Comparison of ENCODE assay signal across 8 cellular contexts in genomic region chr16:50509521-50510341, GRCh38. TPM values are rescaled to one million over a fixed set of nuclear protein-coding genes. Genes with fewer than 3 reads are reported as not detected.
DNase-seq lines count a peak whose midpoint lies in the region; ATAC-seq and TF ChIP-seq lines count a peak whose summit lies in the region.

No MANE protein-coding gene starts in this region.

- H3K79me2 ChIP-seq in OCI-LY3 (ENCODE audit: low read length): no peaks in the 10 kb centered on the region

- no peaks in the 10 kb centered on the region for H4K20me1 ChIP-seq in OCI-LY3 (ENCODE audit: insufficient read depth, low read length)

- POLR2A ChIA-PET in activated naive CD8-positive, alpha-beta T cell treated with anti-CD3 and anti-CD28 coated beads, Interleukin-2, amount 10 ng/mL, durations not matched to agents 7 days and 5 days (lab: Charles Lee): no interaction called here

- no peak for ATAC-seq in activated naive CD8-positive, alpha-beta T cell treated with anti-CD3 and anti-CD28 coated beads, Interleukin-2, amount 10 ng/mL, durations not matched to agents 7 days and 5 days (ENCODE audit: low read depth)
- ATAC-seq in left lung (no peak), HG03097 (IDR thresholded peaks at IDR 0.05; ENCODE audit: low FRiP score, unreplicated experiment) (no peak), GM21526 (IDR thresholded peaks at IDR 0.05; ENCODE audit: low FRiP score, unreplicated experiment) (no peak)

- H3K27me3 Mint-ChIP-seq in activated naive CD8-positive, alpha-beta T cell treated with anti-CD3 and anti-CD28 coated beads, Interleukin-2, amount 10 ng/mL, durations not matched to agents 7 days and 5 days: peaks cover 2% of the 10 kb centered on the region

- H3K4me3 ChIP-seq in OCI-LY3 (ENCODE audit: low read length) (peak overlapping the region; percentile 60), left lung (no peak overlapping the region), tibial artery (no peak overlapping the region)

- no peaks in the 10 kb centered on the region for H3K9me3 Mint-ChIP-seq in activated naive CD8-positive, alpha-beta T cell treated with anti-CD3 and anti-CD28 coated beads, Interleukin-2, amount 10 ng/mL, durations not matched to agents 7 days and 5 days

- TF ChIP-seq CTCF in OCI-LY3 (IDR thresholded peaks at IDR 0.05; ENCODE audit: low read depth, low read length) (peak; percentile 97), left lung (IDR thresholded peaks at IDR 0.05) (peak; percentile 45 to 52), tibial artery (IDR thresholded peaks at IDR 0.05) (peak; percentile 24 to 42)

- H3K36me3 Mint-ChIP-seq in activated naive CD8-positive, alpha-beta T cell treated with anti-CD3 and anti-CD28 coated beads, Interleukin-2, amount 10 ng/mL, durations not matched to agents 7 days and 5 days: no peaks in the 10 kb centered on the region

- DNase-seq in NCI-H748 (lab: John Stamatoyannopoulos, UW; ENCODE audit: unreplicated experiment) (peak; percentile 42), NCI-H748 treated with DMSO at 0.1 percent for 48 hours (lab: John Stamatoyannopoulos, UW) (no peak), left lung (no peak), tibial artery (no peak)
- peak; percentile 51 for DNase-seq in activated naive CD8-positive, alpha-beta T cell treated with anti-CD3 and anti-CD28 coated beads, Interleukin-2, amount 10 ng/mL, durations not matched to agents 7 days and 5 days

- no peak overlapping the region for H3K9ac ChIP-seq in OCI-LY3 (ENCODE audit: low read length)

- H3K27ac ChIP-seq in OCI-LY3 (ENCODE audit: low read length) (no peak overlapping the region), left lung (no peak overlapping the region), tibial artery (no peak overlapping the region)

- H3K4me1 ChIP-seq in OCI-LY3 (ENCODE audit: low read length): peaks cover 5% of the 10 kb centered on the region; the same call in 1 of the 2 replicates
- no peaks in the 10 kb centered on the region for H3K4me1 ChIP-seq in left lung
- H3K4me1 ChIP-seq in tibial artery: peaks cover 0 to 12% (median 8%) of the 10 kb centered on the region in 4 donors

- no peaks in the 10 kb centered on the region for H3K36me3 ChIP-seq in OCI-LY3 (replicated peaks; ENCODE audit: low read depth, low read length)
- H3K36me3 ChIP-seq in left lung: no peaks in the 10 kb centered on the region
- H3K36me3 ChIP-seq in tibial artery: no peaks in the 10 kb centered on the region

- no peak overlapping the region for H3K4me3 Mint-ChIP-seq in activated naive CD8-positive, alpha-beta T cell treated with anti-CD3 and anti-CD28 coated beads, Interleukin-2, amount 10 ng/mL, durations not matched to agents 7 days and 5 days

- no peaks in the 10 kb centered on the region for H3K9me3 ChIP-seq in OCI-LY3 (ENCODE audit: insufficient read depth, low read length)
- H3K9me3 ChIP-seq in left lung: peaks cover 0 to 4% of the 10 kb centered on the region in 2 donors
- peaks cover 0 to 10% (median 0%) of the 10 kb centered on the region in 3 donors for H3K9me3 ChIP-seq in tibial artery

- peak overlapping the region; percentile 66 for H3K4me2 ChIP-seq in OCI-LY3 (ENCODE audit: low read length)

- no peak overlapping the region for H3K27ac Mint-ChIP-seq in activated naive CD8-positive, alpha-beta T cell treated with anti-CD3 and anti-CD28 coated beads, Interleukin-2, amount 10 ng/mL, durations not matched to agents 7 days and 5 days

- peak overlapping the region; percentile 69; the same call in 1 of the 2 replicates for H2AFZ ChIP-seq in OCI-LY3 (ENCODE audit: low read depth, low read length)

- H3K4me1 Mint-ChIP-seq in activated naive CD8-positive, alpha-beta T cell treated with anti-CD3 and anti-CD28 coated beads, Interleukin-2, amount 10 ng/mL, durations not matched to agents 7 days and 5 days: no peaks in the 10 kb centered on the region

- intact Hi-C loops in left lung (cut with DNase I): no loop called here
- intact Hi-C loops in tibial artery (cut with DNase I; ENCODE audit: low total_unique reads): no loop called here

- no peaks in the 10 kb centered on the region; the same call in 1 of the 2 replicates for H3K27me3 ChIP-seq in OCI-LY3 (ENCODE audit: low read depth, low read length)
- H3K27me3 ChIP-seq in left lung: no peaks in the 10 kb centered on the region
- no peaks in the 10 kb centered on the region for H3K27me3 ChIP-seq in tibial artery

RNA-seq across cellular contexts. Expression of gene NKD1, which starts 38.5 kb away (rescaled TPM):
- 1 to 10 TPM in 1 of 2 experiments, under 1 TPM in 1; 0.91 to 1.1 TPM for total RNA-seq in activated naive CD8-positive, alpha-beta T cell treated with anti-CD3 and anti-CD28 coated beads, Interleukin-2, amount 10 ng/mL, durations not matched to agents 7 days and 5 days
- total RNA-seq in left lung: 10 to 100 TPM; 12.5 to 23.0 TPM

Comparison
In these comparisons a context has a peak if more than half of its experiments do, and no peak if none do; other contexts are left out.
1. DNase-seq: peak in NCI-H748 (single experiment) and activated naive CD8-positive, alpha-beta T cell treated with anti-CD3 and anti-CD28 coated beads, Interleukin-2, amount 10 ng/mL, durations not matched to agents 7 days and 5 days (single experiment); none in NCI-H748 treated with DMSO at 0.1 percent for 48 hours (single experiment), left lung (0 of 2) and tibial artery (0 of 2).
2. CTCF ChIP-seq: peak in every context shown above with its lines; median percentile 97 in OCI-LY3; 48 in left lung; 33 in tibial artery.
3. RNA of gene NKD1, which starts 38.5 kb away (total RNA-seq): 12.5 to 23.0 TPM in left lung; 0.91 to 1.1 TPM in activated naive CD8-positive, alpha-beta T cell treated with anti-CD3 and anti-CD28 coated beads, Interleukin-2, amount 10 ng/mL, durations not matched to agents 7 days and 5 days; every median in the first group is over 4 times any median in the second.